16 cellular contexts compared by ENCODE assay signal in genomic region chr6:40326689-40327404, GRCh38.
DNase-seq lines count a peak whose midpoint lies in the region; TF ChIP-seq lines count a peak whose summit lies in the region.
"Had no signal": no experiment of that assay in that cellular context is flagged by ENCODE, and none has a peak within 500 bp of the region (broad histone marks: within the 10 kb centered on the region; RNA-seq: fewer than 3 reads in every experiment).

No MANE protein-coding gene starts in this region.

- H3K4me3 ChIP-seq in neural progenitor cell = no peak overlapping the region
- H3K4me3 ChIP-seq in foreskin fibroblast (ENCODE audit: low read depth in 1 of 2, low read length in 2 of 2) = no peak overlapping the region
- no peak overlapping the region for H3K4me3 ChIP-seq in A673 (ENCODE audit: low read depth, low read length, poor library complexity, severe bottlenecking)
- H3K4me3 ChIP-seq: adrenal gland, GM23338, ovary had no signal

- H3K4me1 Mint-ChIP-seq in T-helper 1 cell treated with Interleukin-12 subunit alpha and Interleukin-12 subunit beta and Interleukin-4 antibody, amounts not matched to agents 30 μg/mL and 1 μg/mL, for 36 hours (ENCODE audit: low read depth) = peaks cover 41% of the 10 kb centered on the region
- peaks cover 53% of the 10 kb centered on the region for H3K4me1 Mint-ChIP-seq in neural progenitor cell

- H3K4me2 ChIP-seq in neural progenitor cell = no peak overlapping the region
- H3K4me2 ChIP-seq: GM23338 had no signal

- H3K4me1 ChIP-seq in neural progenitor cell (peaks cover 14% of the 10 kb centered on the region), A673 (ENCODE audit: insufficient read depth, low read length, poor library complexity, severe bottlenecking) (peaks cover 40% of the 10 kb centered on the region)
- H3K4me1 ChIP-seq: adrenal gland had no signal

- H3K27me3 Mint-ChIP-seq in T-helper 1 cell treated with Interleukin-12 subunit alpha and Interleukin-12 subunit beta and Interleukin-4 antibody, amounts not matched to agents 30 μg/mL and 1 μg/mL, for 36 hours (ENCODE audit: low read depth) = peaks cover 41% of the 10 kb centered on the region
- H3K27me3 Mint-ChIP-seq in neural progenitor cell (ENCODE audit: insufficient read depth, low read depth) = peaks cover 13% of the 10 kb centered on the region

- no peaks in the 10 kb centered on the region for H3K9me3 ChIP-seq in neural progenitor cell (ENCODE audit: low read depth)
- H3K9me3 ChIP-seq in A673 (ENCODE audit: low read depth, low read length, poor library complexity, severe bottlenecking) = no peaks in the 10 kb centered on the region
- H3K9me3 ChIP-seq: adrenal gland, ovary had no signal

- BruUV-seq in A673 (replicated peaks; lab: Mats Ljungman, UMichigan) = no TSS peak

- no peaks in the 10 kb centered on the region for H4K20me1 ChIP-seq in neural progenitor cell (ENCODE audit: low read depth)

- H3K27ac Mint-ChIP-seq in T-helper 1 cell treated with Interleukin-12 subunit alpha and Interleukin-12 subunit beta and Interleukin-4 antibody, amounts not matched to agents 30 μg/mL and 1 μg/mL, for 36 hours = peak overlapping the region; percentile 75
- H3K27ac Mint-ChIP-seq in neural progenitor cell = peak overlapping the region; percentile 64
- H3K27ac Mint-ChIP-seq: activated T-cell treated with anti-CD3 and anti-CD28 coated beads, Interleukin-2, amount 50 U/mL, for 24 hours; GM23338 had no signal

- H3K9ac ChIP-seq in neural progenitor cell = no peak overlapping the region

- H3K4me3 Mint-ChIP-seq in T-helper 1 cell treated with Interleukin-12 subunit alpha and Interleukin-12 subunit beta and Interleukin-4 antibody, amounts not matched to agents 30 μg/mL and 1 μg/mL, for 36 hours = no peak overlapping the region
- no peak overlapping the region for H3K4me3 Mint-ChIP-seq in neural progenitor cell
- H3K4me3 Mint-ChIP-seq: activated T-cell treated with anti-CD3 and anti-CD28 coated beads, Interleukin-2, amount 50 U/mL, for 24 hours; GM23338 had no signal

- no peaks in the 10 kb centered on the region for H3K27me3 ChIP-seq in neural progenitor cell
- no peaks in the 10 kb centered on the region for H3K27me3 ChIP-seq in A673 (replicated peaks; ENCODE audit: insufficient read depth, low read depth, low read length, poor library complexity)
- H3K27me3 ChIP-seq: ovary had no signal

- intact Hi-C loops in A673 (cut with micrococcal nuclease; ENCODE audit: unreplicated experiment) = loop anchor here (10.0 kb wide), 1 partner anchor 258 kb away; the partner anchor contains the start of gene LRFN2

- H3K36me3 ChIP-seq in neural progenitor cell = no peaks in the 10 kb centered on the region
- H3K36me3 ChIP-seq in A673 (ENCODE audit: insufficient read depth, low read length, poor library complexity, severe bottlenecking) = no peaks in the 10 kb centered on the region
- H3K36me3 ChIP-seq: adrenal gland, ovary had no signal

- POLR2A ChIA-PET in A673 (lab: Charles Lee; ENCODE audit: low non-redundant PET) = no interaction called here

- H2AFZ ChIP-seq in neural progenitor cell (replicated peaks) = no peak overlapping the region
- H2AFZ ChIP-seq: GM23338 had no signal

- CTCF ChIA-PET in A673 (lab: Charles Lee) = no interaction called here

- no peak for DNase-seq in T-helper 1 cell
- DNase-seq in NCI-H187 (lab: John Stamatoyannopoulos, UW) = peak; percentile 43 to 44
- peak; percentile 79 for DNase-seq in NCI-H748 (lab: John Stamatoyannopoulos, UW; ENCODE audit: unreplicated experiment)
- DNase-seq in neural progenitor cell (ENCODE audit: low spot score) = no peak
- no peak for DNase-seq in foreskin fibroblast
- DNase-seq in NCI-H2171 (lab: John Stamatoyannopoulos, UW) = no peak
- no peak for DNase-seq in A673 (ENCODE audit: low spot score)
- DNase-seq: activated CD4-positive, alpha-beta T cell treated with anti-CD3 and anti-CD28 coated beads for 48 hours; activated T-cell treated with anti-CD3 and anti-CD28 coated beads, Interleukin-2, amount 50 U/mL, for 24 hours; adrenal gland; islet precursor cell; midbrain; ovary had no signal

- no peak for TF ChIP-seq CTCF in neural progenitor cell (IDR thresholded peaks at IDR 0.05)
- TF ChIP-seq CTCF in foreskin fibroblast (IDR thresholded peaks at IDR 0.05; ENCODE audit: low read depth, low read length) = no peak
- no peak for TF ChIP-seq CTCF in A673 (conservative IDR thresholded peaks at IDR 0.05; ENCODE audit: low read depth, low read length)

- no peak overlapping the region for H3K27ac ChIP-seq in neural progenitor cell
- H3K27ac ChIP-seq in A673 (ENCODE audit: low read depth, low read length, poor library complexity, severe bottlenecking) = no peak overlapping the region
- H3K27ac ChIP-seq: adrenal gland, epithelial cell of prostate, ovary had no signal

- H3K9me3 Mint-ChIP-seq in T-helper 1 cell treated with Interleukin-12 subunit alpha and Interleukin-12 subunit beta and Interleukin-4 antibody, amounts not matched to agents 30 μg/mL and 1 μg/mL, for 36 hours = no peaks in the 10 kb centered on the region
- no peaks in the 10 kb centered on the region for H3K9me3 Mint-ChIP-seq in neural progenitor cell
- H3K9me3 Mint-ChIP-seq: activated T-cell treated with anti-CD3 and anti-CD28 coated beads, Interleukin-2, amount 50 U/mL, for 24 hours; GM23338 had no signal

- H3K79me2 ChIP-seq in neural progenitor cell (ENCODE audit: low read depth) = no peaks in the 10 kb centered on the region

- peaks cover 3% of the 10 kb centered on the region for H3K36me3 Mint-ChIP-seq in T-helper 1 cell treated with Interleukin-12 subunit alpha and Interleukin-12 subunit beta and Interleukin-4 antibody, amounts not matched to agents 30 μg/mL and 1 μg/mL, for 36 hours (ENCODE audit: low read depth)
- no peaks in the 10 kb centered on the region for H3K36me3 Mint-ChIP-seq in neural progenitor cell

- H3F3A ChIP-seq in neural progenitor cell (ENCODE audit: low read depth) = peaks cover 13% of the 10 kb centered on the region

Comparison
In these comparisons a context has a peak if more than half of its experiments do, and no peak if none do; other contexts are left out.
1. DNase-seq: peak in NCI-H187 (2 of 2) and NCI-H748 (single experiment); none in T-helper 1 cell (0 of 5), neural progenitor cell (single experiment), foreskin fibroblast (0 of 2), NCI-H2171 (single experiment) and A673 (single experiment).